25 cellular contexts compared by ENCODE assay signal in the genomic region with DNA sequence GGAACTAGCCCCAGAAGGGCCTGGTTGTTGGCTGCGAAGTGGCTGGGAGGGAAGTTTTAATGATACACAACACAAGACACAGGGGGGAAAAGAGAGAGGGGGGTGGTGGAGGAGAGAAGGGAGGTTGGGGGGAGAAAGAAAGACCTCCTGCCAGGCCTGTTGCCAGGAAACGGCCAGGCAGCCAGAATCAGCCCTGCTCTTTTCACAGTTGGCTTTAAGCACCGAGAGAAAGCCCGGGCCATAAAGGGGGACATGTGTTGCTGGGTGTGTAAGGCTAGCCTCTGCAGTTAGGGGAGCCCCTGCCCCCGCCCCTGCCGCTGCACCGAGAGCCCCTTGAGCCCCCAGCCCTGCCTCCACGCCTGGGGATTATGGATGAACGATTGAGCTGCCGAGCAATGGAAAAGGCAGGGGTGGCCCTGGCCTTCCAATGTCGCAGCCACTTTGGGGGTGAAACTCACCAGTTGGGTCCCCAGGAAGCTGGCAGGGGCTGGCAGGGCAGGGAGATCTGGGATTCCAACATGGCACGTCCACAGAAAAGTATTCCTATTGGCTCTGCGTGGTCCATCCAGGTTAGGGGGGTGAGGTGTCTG. TPM values are rescaled to one million over a fixed set of nuclear protein-coding genes. Genes with fewer than 3 reads are reported as not detected.
DNase-seq lines count a peak whose midpoint lies in the region; ATAC-seq and TF ChIP-seq lines count a peak whose summit lies in the region.
"Had no signal": no experiment of that assay in that cellular context is flagged by ENCODE, and none has a peak within 500 bp of the region (broad histone marks: within the 10 kb centered on the region; RNA-seq: fewer than 3 reads in every experiment).

No MANE protein-coding gene starts in this region.

- DNase-seq in iPS-NIHi7 (ENCODE audit: extremely low spot score) (peak; percentile 57), osteoblast (ENCODE audit: insufficient read length, low spot score, missing footprints) (peak; percentile 61), foreskin keratinocyte (no peak), MG63 (no peak), NCI-H1092 (lab: John Stamatoyannopoulos, UW) (no peak)
- DNase-seq: activated CD4-positive, alpha-beta T cell treated with anti-CD3 and anti-CD28 coated beads, Interleukin-2, amount 10 ng/mL, durations not matched to agents 24 days and 14 days; activated naive CD8-positive, alpha-beta T cell treated with anti-CD3 and anti-CD28 coated beads, Interleukin-2, amount 10 ng/mL, durations not matched to agents 7 days and 5 days; CD4-positive, CD25-positive, alpha-beta regulatory T cell; colonic mucosa; Kasumi-1; mammary epithelial cell; natural killer cell; NCI-H1092 treated with DMSO at 0.1 percent for 48 hours; NCI-H748 treated with DMSO at 0.1 percent for 48 hours had no signal

- H3K36me3 ChIP-seq in HUES48 (ENCODE audit: control insufficient read depth, insufficient read depth, low read length) (no peaks in the 10 kb centered on the region), osteoblast (ENCODE audit: insufficient read depth, low read length) (no peaks in the 10 kb centered on the region), MG63 (no peaks in the 10 kb centered on the region)
- H3K36me3 ChIP-seq: colonic mucosa, prostate gland had no signal

- H3K27ac ChIP-seq in HUES48 (ENCODE audit: low read depth, low read length): peak overlapping the region; percentile 41
- H3K27ac ChIP-seq in osteoblast (ENCODE audit: low read depth, low read length): no peak overlapping the region
- no peak overlapping the region for H3K27ac ChIP-seq in foreskin keratinocyte
- H3K27ac ChIP-seq: body of pancreas, colonic mucosa, prostate gland had no signal

- peak overlapping the region; percentile 37 for H2AFZ ChIP-seq in osteoblast (ENCODE audit: low read length)

- H3K4me1 Mint-ChIP-seq in brain: peaks cover 59% of the 10 kb centered on the region

- H3K9ac ChIP-seq in HUES48 (ENCODE audit: low read depth, low read length): no peak overlapping the region

- H3K4me3 ChIP-seq in HUES48 (ENCODE audit: low read depth, low read length) (no peak overlapping the region), osteoblast (ENCODE audit: insufficient read depth, low read length) (no peak overlapping the region), MG63 (no peak overlapping the region)
- H3K4me3 ChIP-seq: body of pancreas, colonic mucosa, prostate gland had no signal

- H3K27me3 Mint-ChIP-seq in brain: peaks cover 48% of the 10 kb centered on the region

- no peaks in the 10 kb centered on the region for H3K36me3 Mint-ChIP-seq in brain
- H3K36me3 Mint-ChIP-seq: activated naive CD8-positive, alpha-beta T cell treated with anti-CD3 and anti-CD28 coated beads, Interleukin-2, amount 10 ng/mL, durations not matched to agents 7 days and 5 days; CD4-positive, CD25-positive, alpha-beta regulatory T cell; natural killer cell; stimulated activated memory B cell treated with anti-CD40 and anti-IgM and Interleukin-4, amounts not matched to agents 10 μg/mL and 1 μg/mL and 100 μg/mL, for 72 hours had no signal

- H3K9me3 ChIP-seq in HUES48 (ENCODE audit: control insufficient read depth, insufficient read depth, low read length) (no peaks in the 10 kb centered on the region), osteoblast (ENCODE audit: low read depth, low read length) (no peaks in the 10 kb centered on the region), MG63 (no peaks in the 10 kb centered on the region)
- H3K9me3 ChIP-seq: body of pancreas, colonic mucosa, prostate gland had no signal

- peak overlapping the region; percentile 76 to 97 (median 95) for H3K27ac Mint-ChIP-seq in brain
- H3K27ac Mint-ChIP-seq: activated CD4-positive, alpha-beta T cell treated with anti-CD3 and anti-CD28 coated beads, Interleukin-2, amount 10 ng/mL, durations not matched to agents 24 days and 14 days; activated naive CD8-positive, alpha-beta T cell treated with anti-CD3 and anti-CD28 coated beads, Interleukin-2, amount 10 ng/mL, durations not matched to agents 7 days and 5 days; activated T-helper 17 cell treated with anti-CD3 and anti-CD28 coated beads, Interleukin-2, amount 50 U/mL, for 72 hours; CD4-positive, CD25-positive, alpha-beta regulatory T cell; natural killer cell; stimulated activated memory B cell treated with anti-CD40 and anti-IgM and Interleukin-4, amounts not matched to agents 10 μg/mL and 1 μg/mL and 100 μg/mL, for 72 hours had no signal

- ATAC-seq in HG03571 (IDR thresholded peaks at IDR 0.05; ENCODE audit: unreplicated experiment) (no peak), foreskin keratinocyte (no peak)
- ATAC-seq: activated T-helper 17 cell treated with anti-CD3 and anti-CD28 coated beads, Interleukin-2, amount 50 U/mL, for 72 hours; natural killer cell; stimulated activated memory B cell treated with anti-CD40 and anti-IgM and Interleukin-4, amounts not matched to agents 10 μg/mL and 1 μg/mL and 100 μg/mL, for 72 hours had no signal

- H3K4me1 ChIP-seq in HUES48 (ENCODE audit: control insufficient read depth, insufficient read depth, low read length) (peaks cover 14% of the 10 kb centered on the region), osteoblast (ENCODE audit: insufficient read depth, low read length) (peaks cover 13% of the 10 kb centered on the region), foreskin keratinocyte (no peaks in the 10 kb centered on the region)
- H3K4me1 ChIP-seq: body of pancreas, colonic mucosa, prostate gland had no signal

- H3K79me2 ChIP-seq in osteoblast (ENCODE audit: insufficient read depth, low read length): no peaks in the 10 kb centered on the region

- H3K9me3 Mint-ChIP-seq in brain: peaks cover 0 to 2% (median 0%) of the 10 kb centered on the region in 5 experiments
- H3K9me3 Mint-ChIP-seq: activated CD4-positive, alpha-beta T cell treated with anti-CD3 and anti-CD28 coated beads, Interleukin-2, amount 10 ng/mL, durations not matched to agents 24 days and 14 days; activated naive CD8-positive, alpha-beta T cell treated with anti-CD3 and anti-CD28 coated beads, Interleukin-2, amount 10 ng/mL, durations not matched to agents 7 days and 5 days; activated T-helper 17 cell treated with anti-CD3 and anti-CD28 coated beads, Interleukin-2, amount 50 U/mL, for 72 hours; CD4-positive, CD25-positive, alpha-beta regulatory T cell; natural killer cell; stimulated activated memory B cell treated with anti-CD40 and anti-IgM and Interleukin-4, amounts not matched to agents 10 μg/mL and 1 μg/mL and 100 μg/mL, for 72 hours had no signal

- TF ChIP-seq CTCF in brain (conservative IDR thresholded peaks at IDR 0.05): no peak
- no peak for TF ChIP-seq CTCF in osteoblast (IDR thresholded peaks at IDR 0.05; ENCODE audit: extremely low read depth, low read depth, low read length)
- no peak for TF ChIP-seq CTCF in foreskin keratinocyte (conservative IDR thresholded peaks at IDR 0.05)

- peak overlapping the region; percentile 58 to 81 (median 71) for H3K4me3 Mint-ChIP-seq in brain
- H3K4me3 Mint-ChIP-seq: activated CD4-positive, alpha-beta T cell treated with anti-CD3 and anti-CD28 coated beads, Interleukin-2, amount 10 ng/mL, durations not matched to agents 24 days and 14 days; activated naive CD8-positive, alpha-beta T cell treated with anti-CD3 and anti-CD28 coated beads, Interleukin-2, amount 10 ng/mL, durations not matched to agents 7 days and 5 days; activated T-helper 17 cell treated with anti-CD3 and anti-CD28 coated beads, Interleukin-2, amount 50 U/mL, for 72 hours; natural killer cell; stimulated activated memory B cell treated with anti-CD40 and anti-IgM and Interleukin-4, amounts not matched to agents 10 μg/mL and 1 μg/mL and 100 μg/mL, for 72 hours had no signal

- peaks cover 27% of the 10 kb centered on the region for H3K27me3 ChIP-seq in HUES48 (ENCODE audit: control insufficient read depth, insufficient read depth, low read length)
- no peaks in the 10 kb centered on the region for H3K27me3 ChIP-seq in osteoblast (ENCODE audit: insufficient read depth, low read length)
- H3K27me3 ChIP-seq in foreskin keratinocyte: peaks cover 1% of the 10 kb centered on the region
- no peaks in the 10 kb centered on the region for H3K27me3 ChIP-seq in MG63
- H3K27me3 ChIP-seq: body of pancreas had no signal

- H4K20me1 ChIP-seq in osteoblast (ENCODE audit: insufficient read depth, low read length): no peaks in the 10 kb centered on the region

- H3K4me2 ChIP-seq in osteoblast (ENCODE audit: insufficient read depth, low read length): no peak overlapping the region

RNA-seq across cellular contexts. Expression of a gene that starts 13.9 kb away (rescaled TPM):
- polyA plus RNA-seq in brain (ENCODE audit: insufficient read depth, low read depth, low replicate concordance) (4.6 TPM), foreskin keratinocyte (0.87 and 0.99 TPM in 2 replicates)
- total RNA-seq in osteoblast (0.88 and 1.1 TPM in 2 replicates), foreskin keratinocyte (1.2 and 1.3 TPM in 2 replicates)
- 5.6 and 8.5 TPM in 2 replicates for total RNA-seq in MG63 (2014; rRNA removed; shearing (Covaris generic); ENCODE audit: low replicate concordance)
- total RNA-seq: activated naive CD8-positive, alpha-beta T cell treated with anti-CD3 and anti-CD28 coated beads, Interleukin-2, amount 10 ng/mL, durations not matched to agents 7 days and 5 days; CD4-positive, CD25-positive, alpha-beta regulatory T cell; T-helper 1 cell treated with Interleukin-12 subunit alpha and Interleukin-12 subunit beta and Interleukin-4 antibody, amounts not matched to agents 30 ng/mL and 1 ng/mL, for 36 hours had no signal
- polyA plus RNA-seq: CD4-positive, CD25-positive, alpha-beta regulatory T cell had no signal

RNA-seq across cellular contexts. Expression of a gene that starts 19.0 kb away (rescaled TPM):
- polyA plus RNA-seq in brain (ENCODE audit: insufficient read depth, low read depth, low replicate concordance) (not detected), foreskin keratinocyte (not detected in 2 replicates)
- total RNA-seq in osteoblast (0.36 TPM in 1 of 2 replicates, not detected in the other), foreskin keratinocyte (not detected in 2 replicates)
- not detected in 2 replicates for total RNA-seq in MG63 (2014; rRNA removed; shearing (Covaris generic); ENCODE audit: low replicate concordance)
- total RNA-seq: activated CD4-positive, alpha-beta T cell treated with anti-CD3 and anti-CD28 coated beads, Interleukin-2, amount 10 ng/mL, durations not matched to agents 24 days and 14 days; activated naive CD8-positive, alpha-beta T cell treated with anti-CD3 and anti-CD28 coated beads, Interleukin-2, amount 10 ng/mL, durations not matched to agents 7 days and 5 days; activated T-helper 17 cell treated with anti-CD3 and anti-CD28 coated beads, Interleukin-2, amount 50 U/mL, for 72 hours; body of pancreas; CD4-positive, CD25-positive, alpha-beta regulatory T cell; colonic mucosa; fibroblast of villous mesenchyme; H4; mammary epithelial cell; natural killer cell; T-helper 1 cell treated with Interleukin-12 subunit alpha and Interleukin-12 subunit beta and Interleukin-4 antibody, amounts not matched to agents 30 ng/mL and 1 ng/mL, for 36 hours had no signal
- polyA plus RNA-seq: CD4-positive, CD25-positive, alpha-beta regulatory T cell; keratinocyte; mammary epithelial cell had no signal

Comparison
In these comparisons a context has a peak if more than half of its experiments do, and no peak if none do; other contexts are left out.
1. DNase-seq: peak in iPS-NIHi7 (single experiment) and osteoblast (single experiment); none in foreskin keratinocyte (0 of 2), MG63 (single experiment) and NCI-H1092 (single experiment).